In the genomic region with DNA sequence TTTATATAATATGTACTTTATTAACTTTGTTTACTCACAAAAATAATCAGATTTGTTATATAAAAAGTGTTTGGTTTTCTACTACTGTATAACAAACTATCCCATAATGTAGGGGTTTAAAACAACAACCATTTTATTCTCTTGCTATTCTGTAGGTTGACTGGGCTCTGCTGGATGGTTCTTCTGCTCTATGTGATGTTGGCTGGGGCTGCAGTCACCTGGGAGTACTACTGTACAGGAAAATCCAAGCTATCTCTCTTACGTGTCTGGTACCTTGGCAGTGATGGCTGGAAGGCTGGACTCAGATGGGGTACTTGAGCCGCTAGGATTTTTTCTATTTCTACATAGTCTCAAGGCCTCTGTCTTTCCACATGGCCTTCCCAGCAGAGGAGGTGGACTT, we compare ENCODE assay signal across 18 cellular contexts. TPM values are rescaled to one million over a fixed set of nuclear protein-coding genes. Genes with fewer than 3 reads are reported as not detected.
DNase-seq lines count a peak whose midpoint lies in the region; ATAC-seq, FAIRE-seq and TF ChIP-seq lines count a peak whose summit lies in the region.
"Had no signal": no experiment of that assay in that cellular context is flagged by ENCODE, and none has a peak within 500 bp of the region (broad histone marks: within the 10 kb centered on the region; RNA-seq: fewer than 3 reads in every experiment).

No MANE protein-coding gene starts in this region.

- no peak overlapping the region for H3K27ac ChIP-seq in GM23338 (ENCODE audit: low read depth)
- H3K27ac ChIP-seq in HEK293 (ENCODE audit: extremely low read depth, low read depth, low read length), result no peak overlapping the region
- H3K27ac ChIP-seq in PC-9, result peak overlapping the region; percentile 88

- no peaks in the 10 kb centered on the region for H3K79me2 ChIP-seq in GM23338 (replicated peaks; ENCODE audit: insufficient read depth)
- no peaks in the 10 kb centered on the region for H3K79me2 ChIP-seq in PC-9 (ENCODE audit: low read depth)

- BruUV-seq in PC-9 (replicated peaks; lab: Mats Ljungman, UMichigan), result no TSS peak

- no peak for DNase-seq in GM23338 (ENCODE audit: low spot score)
- DNase-seq in PC-9, result no peak
- no peak for DNase-seq in D721Med (ENCODE audit: insufficient read length, low spot score)
- no peak for DNase-seq in NCI-H2171 treated with DMSO at 0.1 percent for 48 hours (lab: John Stamatoyannopoulos, UW)
- no peak for DNase-seq in hypothalamus (lab: John Stamatoyannopoulos, UW)
- DNase-seq: ACHN; BE2C; C1 segment of cervical spinal cord; CD4-positive, CD25-positive, alpha-beta regulatory T cell; CD8-positive, alpha-beta memory T cell; COR-L47; GM23248 had no signal

- H3F3A ChIP-seq in GM23338 (replicated peaks; ENCODE audit: low read depth) (no peaks in the 10 kb centered on the region), PC-9 (ENCODE audit: insufficient read depth, low read depth) (peaks cover 23% of the 10 kb centered on the region)

- no peaks in the 10 kb centered on the region for H3K4me1 ChIP-seq in GM23338 (ENCODE audit: insufficient read depth)
- H3K4me1 ChIP-seq in HEK293 (ENCODE audit: control insufficient read depth, insufficient read depth, low read length), result no peaks in the 10 kb centered on the region
- H3K4me1 ChIP-seq in PC-9 (replicated peaks; ENCODE audit: insufficient read depth), result peaks cover 25% of the 10 kb centered on the region
- H3K4me1 ChIP-seq: BE2C had no signal

- H3K4me2 ChIP-seq in GM23338 (no peak overlapping the region), PC-9 (peak overlapping the region; percentile 69; the same call in 1 of the 2 replicates)

- TF ChIP-seq CTCF in GM23338 (conservative IDR thresholded peaks at IDR 0.05; ENCODE audit: low read depth in 2 of 2) (no peak), HEK293 (tag by site-specific recombination; IDR thresholded peaks at IDR 0.05) (no peak), PC-9 (conservative IDR thresholded peaks at IDR 0.05) (no peak), D721Med (IDR thresholded peaks at IDR 0.05; ENCODE audit: insufficient read depth, missing control alignments) (no peak)

- H3K36me3 Mint-ChIP-seq in GM23338 (ENCODE audit: low read depth), result no peaks in the 10 kb centered on the region
- no peaks in the 10 kb centered on the region for H3K36me3 Mint-ChIP-seq in stimulated activated memory B cell treated with anti-CD40 and anti-IgM and Interleukin-4, amounts not matched to agents 10 μg/mL and 1 μg/mL and 100 μg/mL, for 72 hours
- H3K36me3 Mint-ChIP-seq: CD4-positive, CD25-positive, alpha-beta regulatory T cell had no signal

- no peak overlapping the region for H3K27ac Mint-ChIP-seq in GM23338
- peak overlapping the region; percentile 97 for H3K27ac Mint-ChIP-seq in stimulated activated memory B cell treated with anti-CD40 and anti-IgM and Interleukin-4, amounts not matched to agents 10 μg/mL and 1 μg/mL and 100 μg/mL, for 72 hours
- H3K27ac Mint-ChIP-seq: CD4-positive, CD25-positive, alpha-beta regulatory T cell had no signal

- H3K36me3 ChIP-seq in GM23338 (ENCODE audit: insufficient read depth) (no peaks in the 10 kb centered on the region), HEK293 (ENCODE audit: control insufficient read depth in 2 of 2, insufficient read depth in 1 of 2, low read length in 2 of 2) (no peaks in the 10 kb centered on the region), PC-9 (ENCODE audit: low read depth) (no peaks in the 10 kb centered on the region)
- H3K36me3 ChIP-seq: BE2C had no signal

- H3K4me3 ChIP-seq in GM23338 (no peak overlapping the region), HEK293 (ENCODE audit: low read depth, low read length) (no peak overlapping the region), PC-9 (no peak overlapping the region)
- H3K4me3 ChIP-seq: GM23248 had no signal

- H3K9me3 Mint-ChIP-seq in GM23338, result peaks cover 6% of the 10 kb centered on the region; the same call in 1 of the 3 replicates
- no peaks in the 10 kb centered on the region for H3K9me3 Mint-ChIP-seq in stimulated activated memory B cell treated with anti-CD40 and anti-IgM and Interleukin-4, amounts not matched to agents 10 μg/mL and 1 μg/mL and 100 μg/mL, for 72 hours

- CTCF ChIA-PET in HEK293 (lab: Yijun Ruan, JAX) (interaction anchor here (0.8 to 6.0 kb wide), 3 partner anchors 12 to 28 kb away, joined by 3 to 47 read pairs (median 24); no protein-coding TSS in a partner anchor), PC-9 (lab: Charles Lee) (no interaction called here)

- H3K9me2 ChIP-seq in GM23338 (ENCODE audit: insufficient read depth) (no peaks in the 10 kb centered on the region), PC-9 (ENCODE audit: insufficient read depth) (no peaks in the 10 kb centered on the region)

- H3K4me1 Mint-ChIP-seq in GM23338, result no peaks in the 10 kb centered on the region
- peaks cover 28% of the 10 kb centered on the region for H3K4me1 Mint-ChIP-seq in stimulated activated memory B cell treated with anti-CD40 and anti-IgM and Interleukin-4, amounts not matched to agents 10 μg/mL and 1 μg/mL and 100 μg/mL, for 72 hours

- H4K20me1 ChIP-seq in GM23338 (replicated peaks; ENCODE audit: insufficient read depth) (no peaks in the 10 kb centered on the region), PC-9 (ENCODE audit: insufficient read depth) (no peaks in the 10 kb centered on the region)

- POLR2A ChIA-PET in HEK293 (lab: Yijun Ruan, JAX), result no interaction called here
- POLR2A ChIA-PET in PC-9 (lab: Charles Lee; ENCODE audit: unreplicated experiment), result no interaction called here

- no peak for ATAC-seq in GM23338
- no peak for ATAC-seq in stimulated activated memory B cell treated with anti-CD40 and anti-IgM and Interleukin-4, amounts not matched to agents 10 μg/mL and 1 μg/mL and 100 μg/mL, for 72 hours

- H3K4me3 Mint-ChIP-seq in GM23338, result no peak overlapping the region
- no peak overlapping the region for H3K4me3 Mint-ChIP-seq in stimulated activated memory B cell treated with anti-CD40 and anti-IgM and Interleukin-4, amounts not matched to agents 10 μg/mL and 1 μg/mL and 100 μg/mL, for 72 hours
- H3K4me3 Mint-ChIP-seq: CD4-positive, CD25-positive, alpha-beta regulatory T cell; CD8-positive, alpha-beta memory T cell had no signal

- peaks cover 2% of the 10 kb centered on the region for H3K27me3 Mint-ChIP-seq in GM23338 (ENCODE audit: insufficient read depth, low read depth, poor library complexity)
- no peaks in the 10 kb centered on the region for H3K27me3 Mint-ChIP-seq in stimulated activated memory B cell treated with anti-CD40 and anti-IgM and Interleukin-4, amounts not matched to agents 10 μg/mL and 1 μg/mL and 100 μg/mL, for 72 hours
- H3K27me3 Mint-ChIP-seq: CD4-positive, CD25-positive, alpha-beta regulatory T cell had no signal

- no peak for FAIRE-seq in D721Med (lab: Jason Lieb, UNC)
- FAIRE-seq: A204.1, G401.6, GM19239, H54 had no signal

- H2AFZ ChIP-seq in GM23338, result no peak overlapping the region
- H2AFZ ChIP-seq in PC-9, result no peak overlapping the region
- H2AFZ ChIP-seq: GM23248 had no signal

- intact Hi-C loops in PC-9 (cut with micrococcal nuclease; ENCODE audit: unreplicated experiment), result no loop called here

- H3K9me3 ChIP-seq in HEK293 (ENCODE audit: control insufficient read depth, insufficient read depth, low read depth, low read length) (no peaks in the 10 kb centered on the region), PC-9 (ENCODE audit: insufficient read depth, low read depth) (0 out of 2 replicates have a peak, but pooled peaks cover 3% of the 10 kb centered on the region)
- H3K9me3 ChIP-seq: BE2C had no signal

- no peaks in the 10 kb centered on the region for H3K27me3 ChIP-seq in GM23338 (ENCODE audit: insufficient read depth)
- H3K27me3 ChIP-seq in PC-9 (ENCODE audit: insufficient read depth, low read depth), result no peaks in the 10 kb centered on the region
- H3K27me3 ChIP-seq: BE2C had no signal

TF ChIP-seq in GM23338, 12 proteins besides CTCF, POLR2A, EP300 and RAD21:
- TF ChIP-seq STAT1 (IDR thresholded peaks at IDR 0.05; ENCODE audit: unreplicated experiment) (no peak), ZNF331 (CRISPR knock-in tag; IDR thresholded peaks at IDR 0.05; ENCODE audit: low read depth) (peak; percentile 95)

TF ChIP-seq in HEK293, 187 proteins besides CTCF, POLR2A, EP300 and RAD21:
- peak; percentile 55 for TF ChIP-seq SETDB1 (IDR thresholded peaks at IDR 0.05; ENCODE audit: insufficient read length, low read length)
- TF ChIP-seq, protein P1, sequence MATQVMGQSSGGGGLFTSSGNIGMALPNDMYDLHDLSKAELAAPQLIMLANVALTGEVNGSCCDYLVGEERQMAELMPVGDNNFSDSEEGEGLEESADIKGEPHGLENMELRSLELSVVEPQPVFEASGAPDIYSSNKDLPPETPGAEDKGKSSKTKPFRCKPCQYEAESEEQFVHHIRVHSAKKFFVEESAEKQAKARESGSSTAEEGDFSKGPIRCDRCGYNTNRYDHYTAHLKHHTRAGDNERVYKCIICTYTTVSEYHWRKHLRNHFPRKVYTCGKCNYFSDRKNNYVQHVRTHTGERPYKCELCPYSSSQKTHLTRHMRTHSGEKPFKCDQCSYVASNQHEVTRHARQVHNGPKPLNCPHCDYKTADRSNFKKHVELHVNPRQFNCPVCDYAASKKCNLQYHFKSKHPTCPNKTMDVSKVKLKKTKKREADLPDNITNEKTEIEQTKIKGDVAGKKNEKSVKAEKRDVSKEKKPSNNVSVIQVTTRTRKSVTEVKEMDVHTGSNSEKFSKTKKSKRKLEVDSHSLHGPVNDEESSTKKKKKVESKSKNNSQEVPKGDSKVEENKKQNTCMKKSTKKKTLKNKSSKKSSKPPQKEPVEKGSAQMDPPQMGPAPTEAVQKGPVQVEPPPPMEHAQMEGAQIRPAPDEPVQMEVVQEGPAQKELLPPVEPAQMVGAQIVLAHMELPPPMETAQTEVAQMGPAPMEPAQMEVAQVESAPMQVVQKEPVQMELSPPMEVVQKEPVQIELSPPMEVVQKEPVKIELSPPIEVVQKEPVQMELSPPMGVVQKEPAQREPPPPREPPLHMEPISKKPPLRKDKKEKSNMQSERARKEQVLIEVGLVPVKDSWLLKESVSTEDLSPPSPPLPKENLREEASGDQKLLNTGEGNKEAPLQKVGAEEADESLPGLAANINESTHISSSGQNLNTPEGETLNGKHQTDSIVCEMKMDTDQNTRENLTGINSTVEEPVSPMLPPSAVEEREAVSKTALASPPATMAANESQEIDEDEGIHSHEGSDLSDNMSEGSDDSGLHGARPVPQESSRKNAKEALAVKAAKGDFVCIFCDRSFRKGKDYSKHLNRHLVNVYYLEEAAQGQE (tag by site-specific recombination; IDR thresholded peaks at IDR 0.05), result no peak
- no peak for TF ChIP-seq ZNF747 (tag by site-specific recombination; IDR thresholded peaks at IDR 0.05)

RNA-seq across cellular contexts. Expression of gene UBR2, which starts 44.0 kb away (rescaled TPM):
- total RNA-seq in GM23338 (2014; rRNA removed; shearing (Covaris generic)), result 20.4 and 21.2 TPM in 2 replicates
- 5.3 and 6.7 TPM in 2 replicates for polyA plus RNA-seq in GM23338 (2016; fragmentation: Nextera tagmentation; extraction: Ambion mirVana)
- total RNA-seq in PC-9 (2021), result 20.5 and 21.1 TPM in 2 replicates
